In the genomic region with DNA sequence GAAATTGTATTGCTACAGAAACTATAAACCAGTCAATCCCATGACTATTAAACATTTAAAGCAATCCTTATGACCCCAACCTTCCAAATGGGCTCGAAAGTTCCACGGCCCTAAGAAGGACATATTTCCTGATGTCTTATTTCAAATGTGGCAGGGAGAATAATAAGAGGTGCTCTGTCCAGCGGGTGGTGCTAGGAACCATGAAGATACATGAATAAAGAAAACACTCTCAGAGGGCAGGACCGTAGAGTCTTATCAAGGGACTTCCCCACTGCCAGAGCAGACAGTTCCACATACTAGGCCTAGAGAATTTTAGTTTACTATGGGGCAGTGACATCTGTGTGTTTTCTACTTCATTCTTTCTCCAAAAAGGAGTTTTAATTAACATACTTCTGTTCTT, we compare ENCODE assay signal across 10 cellular contexts.
A peak's percentile ranks its signal among the peaks of the same experiment; 100 is the strongest.
DNase-seq lines count a peak whose midpoint lies in the region; ATAC-seq lines count a peak whose summit lies in the region.
"Had no signal": no experiment of that assay in that cellular context is flagged by ENCODE, and none has a peak within 500 bp of the region (broad histone marks: within the 10 kb centered on the region; RNA-seq: fewer than 3 reads in every experiment).

No MANE protein-coding gene starts in this region.

- peak; percentile 36 for DNase-seq in EL
- peak; percentile 29 for DNase-seq in LHCN-M2 (ENCODE audit: low read depth)
- peak; percentile 43 for DNase-seq in astrocyte of the hippocampus (ENCODE audit: low read depth, low spot score)
- DNase-seq in medulla oblongata (ENCODE audit: extremely low spot score), result peak; percentile 13
- no peak for DNase-seq in stimulated activated CD4-positive, alpha-beta T cell treated with anti-CD3 and anti-CD28 coated beads, Interleukin-4, amount 100 ng/mL, for 1 hour
- no peak for DNase-seq in stimulated activated CD4-positive, alpha-beta T cell treated with anti-CD3 and anti-CD28 coated beads, Interleukin-4, amount 100 ng/mL, for 4 hours
- DNase-seq: activated T-cell treated with anti-CD3 and anti-CD28 coated beads, Interleukin-2, amount 50 U/mL, for 48 hours; SIG-M5 had no signal

- no peak for ATAC-seq in HG03196 (IDR thresholded peaks at IDR 0.05; ENCODE audit: unreplicated experiment)
- ATAC-seq in GM18909 (IDR thresholded peaks at IDR 0.05; ENCODE audit: poor library complexity, unreplicated experiment), result no peak

Comparison
In these comparisons a context has a peak if more than half of its experiments do, and no peak if none do; other contexts are left out.
1. DNase-seq: peak in EL (single experiment), LHCN-M2 (single experiment), astrocyte of the hippocampus (single experiment) and medulla oblongata (single experiment); none in stimulated activated CD4-positive, alpha-beta T cell treated with anti-CD3 and anti-CD28 coated beads, Interleukin-4, amount 100 ng/mL, for 1 hour (single experiment) and stimulated activated CD4-positive, alpha-beta T cell treated with anti-CD3 and anti-CD28 coated beads, Interleukin-4, amount 100 ng/mL, for 4 hours (0 of 2).